Comparison of ENCODE assay signal across 10 cellular contexts in genomic region chr11:118216621-118217526, GRCh38. TPM values are rescaled to one million over a fixed set of nuclear protein-coding genes. Genes with fewer than 3 reads are reported as not detected.
DNase-seq lines count a peak whose midpoint lies in the region; ATAC-seq and TF ChIP-seq lines count a peak whose summit lies in the region.
"Had no signal": no experiment of that assay in that cellular context is flagged by ENCODE, and none has a peak within 500 bp of the region (broad histone marks: within the 10 kb centered on the region; RNA-seq: fewer than 3 reads in every experiment).

No MANE protein-coding gene starts in this region.

- ATAC-seq in GM21360 (IDR thresholded peaks at IDR 0.05; ENCODE audit: unreplicated experiment): peak; percentile 48
- peak; percentile 73 to 75 (median 74) for ATAC-seq in T-cell (replicated peaks in 1 of 4)
- ATAC-seq in heart right ventricle: no peak
- ATAC-seq: Panc1 had no signal

- H3K9me3 ChIP-seq in BLaER1 treated with 17β-estradiol and CSF1 and Interleukin-3, amounts not matched to agents 10 nM and 100 nM (replicated peaks in 1 of 11): no peaks in the 10 kb centered on the region
- H3K9me3 ChIP-seq in colonic mucosa (no peaks in the 10 kb centered on the region), heart right ventricle (no peaks in the 10 kb centered on the region)

- peak overlapping the region; percentile 91 to 95 for H3K27ac Mint-ChIP-seq in T-cell

- H3K9me3 Mint-ChIP-seq in T-cell: no peaks in the 10 kb centered on the region

- H3K4me3 ChIP-seq in BLaER1 treated with 17β-estradiol and CSF1 and Interleukin-3, amounts not matched to agents 10 nM and 100 nM: peak overlapping the region in 4 of 10 experiments; percentile 5 to 33 (median 19); a peak in 5 of 20 replicates
- no peak overlapping the region for H3K4me3 ChIP-seq in colonic mucosa
- H3K4me3 ChIP-seq in heart right ventricle: peak overlapping the region in 1 of 10 donors; percentile 32

- no peaks in the 10 kb centered on the region for H3K27me3 Mint-ChIP-seq in T-cell

- peaks cover 32% of the 10 kb centered on the region for H3K36me3 Mint-ChIP-seq in T-cell

- TF ChIP-seq CTCF in colonic mucosa (IDR thresholded peaks at IDR 0.05) (no peak), heart right ventricle (IDR thresholded peaks at IDR 0.05) (no peak)

- H3K4me2 ChIP-seq in BLaER1 treated with 17β-estradiol and CSF1 and Interleukin-3, amounts not matched to agents 10 nM and 100 nM: peak overlapping the region; percentile 32 to 99 (median 80)

- CTCF ChIA-PET in T-cell (lab: Charles Lee): interaction anchor here (0.6 to 1.9 kb wide), 8 partner anchors 8 to 145 kb away, joined by 3 to 10 read pairs (median 3); partner anchors contain the start of gene JAML (in 1 of the 2)

- 82 to 86% methylated on average over 12 of the region's 12 CpGs for WGBS in heart right ventricle, 2 donors

- peak overlapping the region; percentile 76 to 91 (median 80) for H3K4me3 Mint-ChIP-seq in T-cell

- intact Hi-C loops in colonic mucosa (cut with DNase I): no loop called here
- intact Hi-C loops in heart right ventricle (cut with DNase I): no loop called here

- peak overlapping the region in 8 of 11 experiments; percentile 27 to 90 (median 85); a peak in 15 of 22 replicates for H3K27ac ChIP-seq in BLaER1 treated with 17β-estradiol and CSF1 and Interleukin-3, amounts not matched to agents 10 nM and 100 nM
- H3K27ac ChIP-seq in colonic mucosa: peak overlapping the region; percentile 12
- H3K27ac ChIP-seq in heart right ventricle: peak overlapping the region in 1 of 10 donors; percentile 85

- H3K27me3 ChIP-seq in BLaER1 treated with 17β-estradiol and CSF1 and Interleukin-3, amounts not matched to agents 10 nM and 100 nM: no peaks in the 10 kb centered on the region
- no peaks in the 10 kb centered on the region for H3K27me3 ChIP-seq in colonic mucosa
- peaks cover 0 to 5% (median under 1%) of the 10 kb centered on the region in 7 donors for H3K27me3 ChIP-seq in heart right ventricle

- POLR2A ChIA-PET in T-cell (lab: Charles Lee): interaction anchor here in 1 of 2 donors (0.6 kb wide), 2 partner anchors 23 to 88 kb away, joined by 3 to 9 read pairs; no protein-coding TSS in a partner anchor

- no peaks in the 10 kb centered on the region for H4K20me1 ChIP-seq in BLaER1 treated with 17β-estradiol and CSF1 and Interleukin-3, amounts not matched to agents 10 nM and 100 nM

- DNase-seq in T-cell (peak in 10 of 34 experiments; percentile 10 to 53 (median 18)), colonic mucosa (no peak), RPMI8226 (no peak), NCI-H2171 treated with DMSO at 0.1 percent for 48 hours (lab: John Stamatoyannopoulos, UW) (no peak), heart right ventricle (no peak), NCI-H2107 treated with DMSO at 0.1 percent for 48 hours (lab: John Stamatoyannopoulos, UW; ENCODE audit: unreplicated experiment) (no peak)

- peaks cover 47 to 97% (median 63%) of the 10 kb centered on the region in 10 experiments for H3K4me1 ChIP-seq in BLaER1 treated with 17β-estradiol and CSF1 and Interleukin-3, amounts not matched to agents 10 nM and 100 nM
- peaks cover 3% of the 10 kb centered on the region for H3K4me1 ChIP-seq in colonic mucosa
- H3K4me1 ChIP-seq in heart right ventricle: peaks cover 0 to 96% (median under 1%) of the 10 kb centered on the region in 9 donors

- H3K36me3 ChIP-seq in BLaER1 treated with 17β-estradiol and CSF1 and Interleukin-3, amounts not matched to agents 10 nM and 100 nM: peaks cover 0 to 8% (median 0%) of the 10 kb centered on the region in 11 experiments; a peak in 4 of 22 replicates
- H3K36me3 ChIP-seq in colonic mucosa (no peaks in the 10 kb centered on the region), heart right ventricle (peaks cover 0 to 2% (median 0%) of the 10 kb centered on the region in 9 donors)

- H3K4me1 Mint-ChIP-seq in T-cell: peaks cover 97 to 99% (median 98%) of the 10 kb centered on the region in 3 donors

- peak overlapping the region in 4 of 11 experiments; percentile 49 to 77 (median 60); a peak in 6 of 22 replicates for H3K9ac ChIP-seq in BLaER1 treated with 17β-estradiol and CSF1 and Interleukin-3, amounts not matched to agents 10 nM and 100 nM
- peak overlapping the region in 1 of 2 donors; percentile 9 for H3K9ac ChIP-seq in colonic mucosa (ENCODE audit: low read depth in 2 of 2, low read length in 2 of 2)

RNA-seq across cellular contexts. Expression of gene JAML, which starts 7.9 kb away (rescaled TPM):
- total RNA-seq in T-cell: 100 to 1,000 TPM in 2 of 5 donors, 10 to 100 TPM in 3; 60.8 to 165 (median 95.8) TPM
- 10 to 100 TPM in 1 of 2 donors, 1 to 10 TPM in 1; 3.3 to 12.0 TPM for total RNA-seq in colonic mucosa
- 10 to 100 TPM in 1 of 10 donors, 1 to 10 TPM in 8, under 1 TPM in 1; 0.50 to 19.5 (median 2.1) TPM for total RNA-seq in heart right ventricle
- 1 to 10 TPM; 1.2 to 2.3 TPM for polyA plus RNA-seq in heart right ventricle
- polyA plus RNA-seq: BJ had no signal

RNA-seq across cellular contexts. Expression of gene MPZL3, which starts 35.3 kb away (rescaled TPM):
- total RNA-seq in T-cell (10 to 100 TPM in 4 of 5 donors, 1 to 10 TPM in 1; 9.8 to 25.2 (median 16.5) TPM), colonic mucosa (10 to 100 TPM; 10.9 to 27.8 TPM), heart right ventricle (1 to 10 TPM; 1.9 to 4.2 (median 2.7) TPM)
- polyA plus RNA-seq in heart right ventricle: 1 to 10 TPM; 1.7 to 2.3 TPM

RNA-seq across cellular contexts. Expression of gene SCN2B, which starts 40.4 kb away (rescaled TPM):
- total RNA-seq in T-cell (under 1 TPM in 1 of 5 donors, not detected in 4; 0.06 TPM), colonic mucosa (under 1 TPM; 0.12 to 0.45 TPM), heart right ventricle (10 to 100 TPM in 8 of 10 donors, 1 to 10 TPM in 2; 5.3 to 26.7 (median 20.9) TPM)
- polyA plus RNA-seq in heart right ventricle: 1 to 10 TPM; 2.9 to 6.6 TPM
- polyA plus RNA-seq: BJ had no signal

RNA-seq across cellular contexts. Expression of gene MPZL2, which starts 47.2 kb away (rescaled TPM):
- total RNA-seq in T-cell (1 to 10 TPM in 4 of 5 donors, under 1 TPM in 1; 0.85 to 5.6 (median 2.0) TPM), colonic mucosa (100 to 1,000 TPM in 1 of 2 donors, 10 to 100 TPM in 1; 58.8 to 114 TPM), heart right ventricle (10 to 100 TPM in 8 of 10 donors, 1 to 10 TPM in 2; 4.0 to 23.4 (median 13.0) TPM)
- polyA plus RNA-seq in heart right ventricle: 1 to 10 TPM; 8.7 to 8.8 TPM
- polyA plus RNA-seq: BJ had no signal

Comparison
In these comparisons a context has a peak if more than half of its experiments do, and no peak if none do; other contexts are left out.
1. ATAC-seq: peak in GM21360 (single experiment) and T-cell (4 of 4); none in heart right ventricle (0 of 8).
2. RNA of gene SCN2B, which starts 40.4 kb away (total RNA-seq): 5.3 to 26.7 TPM in heart right ventricle; 0.12 to 0.45 TPM in colonic mucosa and 0.06 TPM in T-cell; every median in the first group is over 4 times any median in the second.